Comparison of ENCODE assay signal across 8 cellular contexts in genomic region chr22:37519268-37520195, GRCh38. TPM values are rescaled to one million over a fixed set of nuclear protein-coding genes. Genes with fewer than 3 reads are reported as not detected.
DNase-seq lines count a peak whose midpoint lies in the region; ATAC-seq, FAIRE-seq and TF ChIP-seq lines count a peak whose summit lies in the region.

Gene CARD10 (minus strand): TSS chr22:37519415. CDS start chr22:37519200, 215 bp downstream.

- H2BK5ac ChIP-seq in mesenchymal stem cell (ENCODE audit: low read depth, low read length, poor library complexity, severe bottlenecking), result peak within 1 kb of the TSS; percentile 31

- BruUV-seq in PC-3 (replicated peaks; lab: Mats Ljungman, UMichigan), result no TSS peak

- peak within 1 kb of the TSS in 1 of 2 experiments; percentile 46 for H3K14ac ChIP-seq in mesenchymal stem cell (ENCODE audit: low read length in 2 of 2)

- H3K9me3 ChIP-seq in PC-3 (ENCODE audit: low read length) (no peaks in the 10 kb centered on the region), mesenchymal stem cell (ENCODE audit: control insufficient read depth, low read length) (peaks cover 6% of the 10 kb centered on the region)

- intact Hi-C loops in PC-3 (cut with micrococcal nuclease), result no loop called here

- peak within 1 kb of the TSS; percentile 84 for H2AK5ac ChIP-seq in mesenchymal stem cell (ENCODE audit: low read length, severe bottlenecking)

- no peak within 1 kb of the TSS for H3K27ac ChIP-seq in PC-3 (ENCODE audit: low read length)
- peak within 1 kb of the TSS; percentile 46 for H3K27ac ChIP-seq in mesenchymal stem cell (ENCODE audit: low read length, poor library complexity, severe bottlenecking)

- no peaks in the 10 kb centered on the region for H3K9me2 ChIP-seq in PC-3 (replicated peaks; ENCODE audit: low read length)

- 10% methylated on average over 53 of the region's 99 CpGs for WGBS in mesenchymal stem cell

- H3K36me3 ChIP-seq in PC-3 (ENCODE audit: low read depth, low read length) (peaks cover 9% of the 10 kb centered on the region), mesenchymal stem cell (ENCODE audit: control insufficient read depth in 1 of 2, insufficient read depth in 2 of 2, low read depth in 1 of 2, low read length in 2 of 2) (peaks cover 16 to 24% of the 10 kb centered on the region in 2 experiments)

- H3F3A ChIP-seq in PC-3 (ENCODE audit: low read length, unreplicated experiment), result no peaks in the 10 kb centered on the region

- POLR2A ChIA-PET in PC-3 (lab: Charles Lee; ENCODE audit: unreplicated experiment), result no interaction called here

- CTCF ChIA-PET in PC-3 (lab: Charles Lee), result no interaction called here

- peak within 1 kb of the TSS; percentile 95 for H4K8ac ChIP-seq in mesenchymal stem cell (ENCODE audit: low read length)

- peak within 1 kb of the TSS; percentile 68 to 74 for H3K4ac ChIP-seq in mesenchymal stem cell (ENCODE audit: low read depth in 1 of 2, low read length in 2 of 2)

- peak within 1 kb of the TSS; percentile 65 for H4K91ac ChIP-seq in mesenchymal stem cell (ENCODE audit: low read length)

- peaks cover 6% of the 10 kb centered on the region for H3K79me1 ChIP-seq in mesenchymal stem cell (replicated peaks; ENCODE audit: low read length, poor library complexity, severe bottlenecking)

- H3K27me3 ChIP-seq in PC-3 (ENCODE audit: low read length) (no peaks in the 10 kb centered on the region), mesenchymal stem cell (ENCODE audit: control insufficient read depth in 1 of 2, insufficient read depth in 1 of 2, low read length in 2 of 2) (no peaks in the 10 kb centered on the region)

- peak; percentile 73 for ATAC-seq in PC-3

- H4K20me1 ChIP-seq in PC-3 (ENCODE audit: low read length), result no peaks in the 10 kb centered on the region

- H3K4me2 ChIP-seq in PC-3 (ENCODE audit: low read length) (peak within 1 kb of the TSS; percentile 97), mesenchymal stem cell (ENCODE audit: low read length, poor library complexity, severe bottlenecking) (peak within 1 kb of the TSS; percentile 84)

- H3K4me3 ChIP-seq in GM08714 (ENCODE audit: low read length) (peak within 1 kb of the TSS; percentile 40; the same call in 1 of the 2 replicates), PC-3 (ENCODE audit: low read length) (peak within 1 kb of the TSS; percentile 81), mesenchymal stem cell (ENCODE audit: insufficient read depth in 1 of 2, low read depth in 1 of 2, low read length in 2 of 2) (peak within 1 kb of the TSS; percentile 82 to 94)

- H3K9ac ChIP-seq in PC-3 (ENCODE audit: low read length) (peak within 1 kb of the TSS; percentile 71), mesenchymal stem cell (ENCODE audit: low read length) (peak within 1 kb of the TSS; percentile 86)

- H2BK12ac ChIP-seq in mesenchymal stem cell (ENCODE audit: low read length in 2 of 2), result peak within 1 kb of the TSS; percentile 11 to 76

- peak within 1 kb of the TSS; percentile 87 for H2BK15ac ChIP-seq in mesenchymal stem cell (ENCODE audit: low read depth, poor library complexity, severe bottlenecking)

- H3K23ac ChIP-seq in mesenchymal stem cell (ENCODE audit: low read length in 2 of 2), result peak within 1 kb of the TSS in 1 of 2 experiments; percentile 11

- FAIRE-seq in urothelium cell line (lab: Jason Lieb, UNC), result peak; percentile 79

- H2BK120ac ChIP-seq in mesenchymal stem cell (ENCODE audit: low read depth, low read length), result peak within 1 kb of the TSS; percentile 66

- peak; percentile 51 for DNase-seq in PC-3
- peak in 1 of 2 donors; percentile 73 for DNase-seq in dermis microvascular lymphatic vessel endothelial cell (ENCODE audit: low read depth in 2 of 2)
- DNase-seq in mesenchymal stem cell, result no peak
- DNase-seq in urothelium cell line (ENCODE audit: low spot score), result peak; percentile 79
- DNase-seq in stimulated activated CD4-positive, alpha-beta T cell treated with anti-CD3 and anti-CD28 coated beads, Interleukin-12 subunit alpha, Interleukin-12 subunit beta, amount 100 ng/mL, for 4 hours, result no peak
- no peak for DNase-seq in inferior parietal cortex (ENCODE audit: extremely low spot score)
- no peak for DNase-seq in stimulated activated CD8-positive, alpha-beta memory T cell treated with anti-CD3 and anti-CD28 coated beads, Interleukin-4, amount 100 ng/mL, for 48 hours

- H2AFZ ChIP-seq in PC-3 (ENCODE audit: low read length) (peak within 1 kb of the TSS; percentile 64), mesenchymal stem cell (ENCODE audit: low read depth, low read length) (peak within 1 kb of the TSS; percentile 84)

- TF ChIP-seq CTCF in PC-3 (conservative IDR thresholded peaks at IDR 0.05; ENCODE audit: low read depth, low read length), result no peak

- H3K4me1 ChIP-seq in PC-3 (ENCODE audit: insufficient read depth, low read length) (peaks cover 4% of the 10 kb centered on the region; the same call in 1 of the 2 replicates), mesenchymal stem cell (ENCODE audit: control insufficient read depth, insufficient read depth, low read depth, low read length) (peaks cover 26% of the 10 kb centered on the region)

- peaks cover 30% of the 10 kb centered on the region for H3K79me2 ChIP-seq in PC-3 (ENCODE audit: low read length)

- peak within 1 kb of the TSS; percentile 82 to 91 for H3K18ac ChIP-seq in mesenchymal stem cell (ENCODE audit: low read depth in 1 of 2, low read length in 2 of 2)

RNA-seq across cellular contexts. Expression of gene CARD10, which starts in this region (rescaled TPM):
- total RNA-seq in PC-3 (2014; rRNA removed) (20.7 and 26.3 TPM in 2 replicates), dermis microvascular lymphatic vessel endothelial cell (47.9 and 55.6 TPM in 2 replicates)
- polyA plus RNA-seq in mesenchymal stem cell (2013, experiment 1 of 2), result 3.1 TPM
- 3.2 TPM for polyA plus RNA-seq in mesenchymal stem cell (2013, experiment 2 of 2)

Comparison
In these comparisons a context has a peak if more than half of its experiments do, and no peak if none do; other contexts are left out.
1. DNase-seq: peak in PC-3 (single experiment) and urothelium cell line (single experiment); none in mesenchymal stem cell (single experiment), stimulated activated CD4-positive, alpha-beta T cell treated with anti-CD3 and anti-CD28 coated beads, Interleukin-12 subunit alpha, Interleukin-12 subunit beta, amount 100 ng/mL, for 4 hours (single experiment), inferior parietal cortex (single experiment) and stimulated activated CD8-positive, alpha-beta memory T cell treated with anti-CD3 and anti-CD28 coated beads, Interleukin-4, amount 100 ng/mL, for 48 hours (single experiment).
2. Peak in every context shown above with its lines, with median percentiles within 50 percentile points of each other: H3K4me3 ChIP-seq.